Comparison of ENCODE assay signal across 1 cellular context in genomic region chr2:120539937-120540718, GRCh38.
TF ChIP-seq lines count a peak whose summit lies in the region.

No MANE protein-coding gene starts in this region.

TF ChIP-seq in HepG2, 621 proteins besides CTCF, POLR2A, EP300 and RAD21 (continued from another document and continues in another):
- peak; percentile 12 for TF ChIP-seq THAP9 (CRISPR knock-in tag; IDR thresholded peaks at IDR 0.05; ENCODE audit: borderline replicate concordance)
- peak; percentile 78 for TF ChIP-seq ZNF350 (CRISPR knock-in tag; IDR thresholded peaks at IDR 0.05; ENCODE audit: borderline replicate concordance, low read depth)
- peak; percentile 65 for TF ChIP-seq SP4 (CRISPR knock-in tag; IDR thresholded peaks at IDR 0.05)
- peak; percentile 78; the same call in 1 of the 2 replicates for TF ChIP-seq ZNF318 (CRISPR knock-in tag; IDR thresholded peaks at IDR 0.05)
- TF ChIP-seq AHDC1 (CRISPR knock-in tag; IDR thresholded peaks at IDR 0.05; ENCODE audit: borderline replicate concordance): no peak; the same call in 1 of the 2 replicates
- no peak for TF ChIP-seq ADNP (CRISPR knock-in tag; IDR thresholded peaks at IDR 0.05)
- 0 out of 2 replicates have a peak, but pooled peaks have one; percentile 21 for TF ChIP-seq RARG (CRISPR knock-in tag; IDR thresholded peaks at IDR 0.05; ENCODE audit: low read depth)
- TF ChIP-seq, protein P1, sequence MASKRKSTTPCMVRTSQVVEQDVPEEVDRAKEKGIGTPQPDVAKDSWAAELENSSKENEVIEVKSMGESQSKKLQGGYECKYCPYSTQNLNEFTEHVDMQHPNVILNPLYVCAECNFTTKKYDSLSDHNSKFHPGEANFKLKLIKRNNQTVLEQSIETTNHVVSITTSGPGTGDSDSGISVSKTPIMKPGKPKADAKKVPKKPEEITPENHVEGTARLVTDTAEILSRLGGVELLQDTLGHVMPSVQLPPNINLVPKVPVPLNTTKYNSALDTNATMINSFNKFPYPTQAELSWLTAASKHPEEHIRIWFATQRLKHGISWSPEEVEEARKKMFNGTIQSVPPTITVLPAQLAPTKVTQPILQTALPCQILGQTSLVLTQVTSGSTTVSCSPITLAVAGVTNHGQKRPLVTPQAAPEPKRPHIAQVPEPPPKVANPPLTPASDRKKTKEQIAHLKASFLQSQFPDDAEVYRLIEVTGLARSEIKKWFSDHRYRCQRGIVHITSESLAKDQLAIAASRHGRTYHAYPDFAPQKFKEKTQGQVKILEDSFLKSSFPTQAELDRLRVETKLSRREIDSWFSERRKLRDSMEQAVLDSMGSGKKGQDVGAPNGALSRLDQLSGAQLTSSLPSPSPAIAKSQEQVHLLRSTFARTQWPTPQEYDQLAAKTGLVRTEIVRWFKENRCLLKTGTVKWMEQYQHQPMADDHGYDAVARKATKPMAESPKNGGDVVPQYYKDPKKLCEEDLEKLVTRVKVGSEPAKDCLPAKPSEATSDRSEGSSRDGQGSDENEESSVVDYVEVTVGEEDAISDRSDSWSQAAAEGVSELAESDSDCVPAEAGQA (IDR thresholded peaks at IDR 0.05; ENCODE audit: low read depth): no peak
- TF ChIP-seq, protein P1 (CRISPR knock-in tag; IDR thresholded peaks at IDR 0.05; ENCODE audit: borderline replicate concordance): no peak
- TF ChIP-seq ZNF383 (CRISPR knock-in tag; IDR thresholded peaks at IDR 0.05; ENCODE audit: borderline replicate concordance): no peak
- peak; percentile 73 for TF ChIP-seq NCOA2 (CRISPR knock-in tag; IDR thresholded peaks at IDR 0.05)
- TF ChIP-seq ZNF644 (CRISPR knock-in tag; IDR thresholded peaks at IDR 0.05; ENCODE audit: low read depth): peak; percentile 48; the same call in 1 of the 2 replicates
- peak; percentile 88; the same call in 1 of the 2 replicates for TF ChIP-seq ZHX1 (CRISPR knock-in tag; IDR thresholded peaks at IDR 0.05; ENCODE audit: low read depth)
- peak; percentile 57 for TF ChIP-seq RARA (CRISPR knock-in tag; IDR thresholded peaks at IDR 0.05)
- peak; percentile 74; the same call in 1 of the 2 replicates for TF ChIP-seq BRD4 (CRISPR knock-in tag; IDR thresholded peaks at IDR 0.05)
- no peak; the same call in 1 of the 2 replicates for TF ChIP-seq PAX8 (CRISPR knock-in tag; IDR thresholded peaks at IDR 0.05; ENCODE audit: borderline replicate concordance)
- no peak for TF ChIP-seq CHCHD3 (CRISPR knock-in tag; IDR thresholded peaks at IDR 0.05)
- no peak for TF ChIP-seq KLF9 (CRISPR knock-in tag; IDR thresholded peaks at IDR 0.05; ENCODE audit: low read depth)
- no peak for TF ChIP-seq RBM39 (IDR thresholded peaks at IDR 0.05; ENCODE audit: low read depth, low read length, poor library complexity, severe bottlenecking)
- peak; percentile 91; the same call in 1 of the 2 replicates for TF ChIP-seq FOXK1 (CRISPR knock-in tag; IDR thresholded peaks at IDR 0.05; ENCODE audit: borderline replicate concordance, low read depth)
- TF ChIP-seq POLR2AphosphoS5 (IDR thresholded peaks at IDR 0.05; ENCODE audit: low read depth, low read length): peak; percentile 44
- TF ChIP-seq, protein P2, sequence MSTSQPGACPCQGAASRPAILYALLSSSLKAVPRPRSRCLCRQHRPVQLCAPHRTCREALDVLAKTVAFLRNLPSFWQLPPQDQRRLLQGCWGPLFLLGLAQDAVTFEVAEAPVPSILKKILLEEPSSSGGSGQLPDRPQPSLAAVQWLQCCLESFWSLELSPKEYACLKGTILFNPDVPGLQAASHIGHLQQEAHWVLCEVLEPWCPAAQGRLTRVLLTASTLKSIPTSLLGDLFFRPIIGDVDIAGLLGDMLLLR (CRISPR knock-in tag; IDR thresholded peaks at IDR 0.05): no peak
- TF ChIP-seq, protein P3, sequence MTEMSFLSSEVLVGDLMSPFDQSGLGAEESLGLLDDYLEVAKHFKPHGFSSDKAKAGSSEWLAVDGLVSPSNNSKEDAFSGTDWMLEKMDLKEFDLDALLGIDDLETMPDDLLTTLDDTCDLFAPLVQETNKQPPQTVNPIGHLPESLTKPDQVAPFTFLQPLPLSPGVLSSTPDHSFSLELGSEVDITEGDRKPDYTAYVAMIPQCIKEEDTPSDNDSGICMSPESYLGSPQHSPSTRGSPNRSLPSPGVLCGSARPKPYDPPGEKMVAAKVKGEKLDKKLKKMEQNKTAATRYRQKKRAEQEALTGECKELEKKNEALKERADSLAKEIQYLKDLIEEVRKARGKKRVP (CRISPR knock-in tag; IDR thresholded peaks at IDR 0.05): peak in 1 of 2 experiments; percentile 41; a peak in 2 of 4 replicates
